ENCODE assay signal across 1 cellular context in the genomic region with DNA sequence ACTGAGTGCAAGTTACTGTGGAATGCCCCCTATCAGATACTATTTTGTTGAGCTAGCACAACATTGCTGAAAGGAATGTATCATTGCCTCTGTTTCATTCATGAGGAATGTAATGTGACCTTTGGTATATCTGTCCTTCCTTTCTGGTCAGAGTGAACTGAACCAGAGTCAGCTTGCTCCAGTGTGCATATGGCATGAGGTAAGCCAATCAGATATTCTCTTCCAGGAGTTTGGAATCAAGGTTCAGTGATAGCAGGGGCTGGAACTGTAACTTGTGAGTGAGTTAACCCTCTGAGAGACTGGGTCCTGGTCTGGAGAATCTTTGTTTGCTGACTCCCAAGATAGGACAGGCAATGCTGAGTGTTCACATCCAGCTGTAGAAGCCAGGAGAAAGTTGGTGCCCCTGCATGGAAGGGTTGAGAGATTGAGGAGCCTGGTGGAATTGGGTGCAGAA.
A peak's percentile ranks its signal among the peaks of the same experiment; 100 is the strongest.
TF ChIP-seq lines count a peak whose summit lies in the region.

No MANE protein-coding gene starts in this region.

TF ChIP-seq in HepG2, 621 proteins besides CTCF, POLR2A, EP300 and RAD21 (continued from another document and continues in another):
- TF ChIP-seq PRDM10 (CRISPR knock-in tag; IDR thresholded peaks at IDR 0.05; ENCODE audit: low read depth): peak; percentile 61; the same call in 1 of the 2 replicates
- peak; percentile 83 to 93 for TF ChIP-seq MAFK (conservative IDR thresholded peaks at IDR 0.05 in 1 of 2, IDR thresholded peaks at IDR 0.05 in 1 of 2; ENCODE audit: low read length in 2 of 2)
- TF ChIP-seq, protein P1, sequence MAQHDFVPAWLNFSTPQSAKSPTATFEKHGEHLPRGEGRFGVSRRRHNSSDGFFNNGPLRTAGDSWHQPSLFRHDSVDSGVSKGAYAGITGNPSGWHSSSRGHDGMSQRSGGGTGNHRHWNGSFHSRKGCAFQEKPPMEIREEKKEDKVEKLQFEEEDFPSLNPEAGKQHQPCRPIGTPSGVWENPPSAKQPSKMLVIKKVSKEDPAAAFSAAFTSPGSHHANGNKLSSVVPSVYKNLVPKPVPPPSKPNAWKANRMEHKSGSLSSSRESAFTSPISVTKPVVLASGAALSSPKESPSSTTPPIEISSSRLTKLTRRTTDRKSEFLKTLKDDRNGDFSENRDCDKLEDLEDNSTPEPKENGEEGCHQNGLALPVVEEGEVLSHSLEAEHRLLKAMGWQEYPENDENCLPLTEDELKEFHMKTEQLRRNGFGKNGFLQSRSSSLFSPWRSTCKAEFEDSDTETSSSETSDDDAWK (CRISPR knock-in tag; IDR thresholded peaks at IDR 0.05): no peak
- no peak for TF ChIP-seq ZNF749 (CRISPR knock-in tag; IDR thresholded peaks at IDR 0.05; ENCODE audit: borderline replicate concordance)
- no peak for TF ChIP-seq ZNF569 (CRISPR knock-in tag; IDR thresholded peaks at IDR 0.05; ENCODE audit: borderline replicate concordance)
- TF ChIP-seq, protein P2, sequence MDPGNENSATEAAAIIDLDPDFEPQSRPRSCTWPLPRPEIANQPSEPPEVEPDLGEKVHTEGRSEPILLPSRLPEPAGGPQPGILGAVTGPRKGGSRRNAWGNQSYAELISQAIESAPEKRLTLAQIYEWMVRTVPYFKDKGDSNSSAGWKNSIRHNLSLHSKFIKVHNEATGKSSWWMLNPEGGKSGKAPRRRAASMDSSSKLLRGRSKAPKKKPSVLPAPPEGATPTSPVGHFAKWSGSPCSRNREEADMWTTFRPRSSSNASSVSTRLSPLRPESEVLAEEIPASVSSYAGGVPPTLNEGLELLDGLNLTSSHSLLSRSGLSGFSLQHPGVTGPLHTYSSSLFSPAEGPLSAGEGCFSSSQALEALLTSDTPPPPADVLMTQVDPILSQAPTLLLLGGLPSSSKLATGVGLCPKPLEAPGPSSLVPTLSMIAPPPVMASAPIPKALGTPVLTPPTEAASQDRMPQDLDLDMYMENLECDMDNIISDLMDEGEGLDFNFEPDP (CRISPR knock-in tag; conservative IDR thresholded peaks at IDR 0.05): no peak
- TF ChIP-seq PHF5A (CRISPR knock-in tag; IDR thresholded peaks at IDR 0.05; ENCODE audit: low read depth, unreplicated experiment): no peak
- 0 out of 4 replicates have a peak, but pooled peaks of 1 of the 2 experiments have one; percentile 33 for TF ChIP-seq NR2F1 (CRISPR knock-in tag; IDR thresholded peaks at IDR 0.05)
- TF ChIP-seq, protein P3, sequence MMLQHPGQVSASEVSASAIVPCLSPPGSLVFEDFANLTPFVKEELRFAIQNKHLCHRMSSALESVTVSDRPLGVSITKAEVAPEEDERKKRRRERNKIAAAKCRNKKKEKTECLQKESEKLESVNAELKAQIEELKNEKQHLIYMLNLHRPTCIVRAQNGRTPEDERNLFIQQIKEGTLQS (CRISPR knock-in tag; IDR thresholded peaks at IDR 0.05): 0 out of 2 replicates have a peak, but pooled peaks have one; percentile 21
- TF ChIP-seq ZFP36 (IDR thresholded peaks at IDR 0.05; ENCODE audit: borderline replicate concordance, low read depth, low read length, partially characterized antibody): no peak
- TF ChIP-seq ZFP62 (CRISPR knock-in tag; IDR thresholded peaks at IDR 0.05): no peak
- no peak for TF ChIP-seq SNAI1 (CRISPR knock-in tag; IDR thresholded peaks at IDR 0.05; ENCODE audit: borderline replicate concordance)
- TF ChIP-seq SRF (IDR thresholded peaks at IDR 0.05; ENCODE audit: low read depth, low read length): no peak
- peak; percentile 38; the same call in 1 of the 2 replicates for TF ChIP-seq ZMYM2 (CRISPR knock-in tag; IDR thresholded peaks at IDR 0.05)
- TF ChIP-seq TRIM22 (IDR thresholded peaks at IDR 0.05): no peak
- no peak for TF ChIP-seq CREB3 (CRISPR knock-in tag; IDR thresholded peaks at IDR 0.05)
- peak; percentile 96 for TF ChIP-seq HNF4A (CRISPR knock-in tag; IDR thresholded peaks at IDR 0.05)
- TF ChIP-seq MEIS2 (CRISPR knock-in tag; IDR thresholded peaks at IDR 0.05): 0 out of 2 replicates have a peak, but pooled peaks have one; percentile 18
- TF ChIP-seq, protein P4, sequence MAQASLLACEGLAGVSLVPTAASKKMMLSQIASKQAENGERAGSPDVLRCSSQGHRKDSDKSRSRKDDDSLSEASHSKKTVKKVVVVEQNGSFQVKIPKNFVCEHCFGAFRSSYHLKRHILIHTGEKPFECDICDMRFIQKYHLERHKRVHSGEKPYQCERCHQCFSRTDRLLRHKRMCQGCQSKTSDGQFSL (CRISPR knock-in tag; IDR thresholded peaks at IDR 0.05): no peak
- 0 out of 2 replicates have a peak, but pooled peaks have one; percentile 22 for TF ChIP-seq ZNF24 (IDR thresholded peaks at IDR 0.05)
- no peak for TF ChIP-seq PLSCR1 (CRISPR knock-in tag; IDR thresholded peaks at IDR 0.05; ENCODE audit: borderline replicate concordance)
- peak; percentile 32; the same call in 1 of the 2 replicates for TF ChIP-seq ZNF12 (CRISPR knock-in tag; IDR thresholded peaks at IDR 0.05)
- no peak for TF ChIP-seq ZFP91 (CRISPR knock-in tag; IDR thresholded peaks at IDR 0.05; ENCODE audit: borderline replicate concordance)
- TF ChIP-seq SP2 (CRISPR knock-in tag; IDR thresholded peaks at IDR 0.05): no peak
- TF ChIP-seq HOXA5 (CRISPR knock-in tag; IDR thresholded peaks at IDR 0.05): no peak
- TF ChIP-seq ZSCAN9 (CRISPR knock-in tag; IDR thresholded peaks at IDR 0.05; ENCODE audit: borderline replicate concordance): peak; percentile 21; the same call in 1 of the 2 replicates
- no peak for TF ChIP-seq ZNF558 (CRISPR knock-in tag; IDR thresholded peaks at IDR 0.05; ENCODE audit: borderline replicate concordance)
- TF ChIP-seq ZMAT3 (CRISPR knock-in tag; conservative IDR thresholded peaks at IDR 0.05): no peak
- no peak for TF ChIP-seq THAP9 (CRISPR knock-in tag; IDR thresholded peaks at IDR 0.05; ENCODE audit: borderline replicate concordance)
- no peak for TF ChIP-seq JDP2 (CRISPR knock-in tag; IDR thresholded peaks at IDR 0.05; ENCODE audit: borderline replicate concordance)
- TF ChIP-seq THRA (CRISPR knock-in tag; IDR thresholded peaks at IDR 0.05; ENCODE audit: borderline replicate concordance): no peak
- no peak for TF ChIP-seq ZNF724P (CRISPR knock-in tag; IDR thresholded peaks at IDR 0.05; ENCODE audit: borderline replicate concordance)
- TF ChIP-seq MAZ (IDR thresholded peaks at IDR 0.05; ENCODE audit: borderline replicate concordance, low read depth, low read length): no peak
- no peak for TF ChIP-seq MAZ (CRISPR knock-in tag; IDR thresholded peaks at IDR 0.05; ENCODE audit: low read depth)
- TF ChIP-seq KMT2A (CRISPR knock-in tag; IDR thresholded peaks at IDR 0.05): no peak
- TF ChIP-seq ZNF280D (CRISPR knock-in tag; IDR thresholded peaks at IDR 0.05): no peak
